18 cellular contexts compared by ENCODE assay signal in the genomic region with DNA sequence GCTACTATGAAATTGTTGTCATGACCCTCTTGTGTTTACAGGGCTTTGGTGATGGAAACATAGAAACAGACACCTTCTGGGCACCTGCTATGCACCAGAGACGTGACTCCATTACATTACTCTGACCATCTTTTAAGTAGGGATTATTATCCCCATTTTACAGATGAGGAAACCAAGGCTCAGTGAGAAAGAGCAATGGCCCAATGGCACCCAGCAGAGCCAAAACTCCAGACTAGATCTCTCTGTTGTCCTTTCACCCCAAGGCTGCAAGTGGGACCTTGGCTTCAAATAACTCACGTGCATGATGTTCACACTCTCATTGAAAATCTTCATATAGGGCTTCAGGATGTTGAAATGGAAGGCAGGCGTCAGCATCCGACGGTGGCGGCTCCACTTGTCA. TPM values are rescaled to one million over a fixed set of nuclear protein-coding genes. Genes with fewer than 3 reads are reported as not detected.
A peak's percentile ranks its signal among the peaks of the same experiment; 100 is the strongest.
DNase-seq lines count a peak whose midpoint lies in the region; TF ChIP-seq lines count a peak whose summit lies in the region.
"Had no signal": no experiment of that assay in that cellular context is flagged by ENCODE, and none has a peak within 500 bp of the region (broad histone marks: within the 10 kb centered on the region; RNA-seq: fewer than 3 reads in every experiment).

No MANE protein-coding gene starts in this region.

- no peaks in the 10 kb centered on the region for H3K4me1 Mint-ChIP-seq in activated CD4-positive, alpha-beta T cell treated with anti-CD3 and anti-CD28 coated beads, Interleukin-2, amount 10 ng/mL, durations not matched to agents 24 days and 14 days
- H3K4me1 Mint-ChIP-seq: B cell had no signal

- no peaks in the 10 kb centered on the region for H3K36me3 Mint-ChIP-seq in activated CD4-positive, alpha-beta T cell treated with anti-CD3 and anti-CD28 coated beads, Interleukin-2, amount 10 ng/mL, durations not matched to agents 24 days and 14 days (ENCODE audit: low read depth)
- H3K36me3 Mint-ChIP-seq: CD8-positive, alpha-beta T cell had no signal

- no peak overlapping the region for H3K27ac Mint-ChIP-seq in activated CD4-positive, alpha-beta T cell treated with anti-CD3 and anti-CD28 coated beads, Interleukin-2, amount 10 ng/mL, durations not matched to agents 24 days and 14 days
- H3K27ac Mint-ChIP-seq: B cell; CD4-positive, alpha-beta T cell; CD8-positive, alpha-beta T cell had no signal

- TF ChIP-seq EP300 in esophagus muscularis mucosa (IDR thresholded peaks at IDR 0.05), result no peak

- TF ChIP-seq POLR2A in esophagus muscularis mucosa (IDR thresholded peaks at IDR 0.05; ENCODE audit: low read depth), result no peak

- H3K36me3 ChIP-seq in Loucy (ENCODE audit: insufficient read depth, low read length) (no peaks in the 10 kb centered on the region), esophagus muscularis mucosa (no peaks in the 10 kb centered on the region)
- H3K36me3 ChIP-seq: BLaER1 treated with 17β-estradiol and CSF1 and Interleukin-3, amounts not matched to agents 10 nM and 100 nM had no signal

- H3K4me3 ChIP-seq in Loucy (ENCODE audit: low read length, poor library complexity, severe bottlenecking) (no peak overlapping the region), esophagus muscularis mucosa (no peak overlapping the region)
- H3K4me3 ChIP-seq: A549; BLaER1 treated with 17β-estradiol and CSF1 and Interleukin-3, amounts not matched to agents 10 nM and 100 nM had no signal

- H3K27me3 Mint-ChIP-seq in activated CD4-positive, alpha-beta T cell treated with anti-CD3 and anti-CD28 coated beads, Interleukin-2, amount 10 ng/mL, durations not matched to agents 24 days and 14 days, result no peaks in the 10 kb centered on the region

- no peaks in the 10 kb centered on the region for H3F3A ChIP-seq in Loucy (ENCODE audit: low read depth)

- no peak overlapping the region for H3K4me2 ChIP-seq in Loucy (ENCODE audit: low read depth, low read length, poor library complexity, severe bottlenecking)
- H3K4me2 ChIP-seq: A549; BLaER1 treated with 17β-estradiol and CSF1 and Interleukin-3, amounts not matched to agents 10 nM and 100 nM had no signal

- H3K27me3 ChIP-seq in Loucy (ENCODE audit: insufficient read depth, low read length, poor library complexity, severe bottlenecking) (no peaks in the 10 kb centered on the region), esophagus muscularis mucosa (peaks cover 0 to 36% (median 0%) of the 10 kb centered on the region in 4 donors)
- H3K27me3 ChIP-seq: BLaER1 treated with 17β-estradiol and CSF1 and Interleukin-3, amounts not matched to agents 10 nM and 100 nM had no signal

- no peak overlapping the region for H3K4me3 Mint-ChIP-seq in activated CD4-positive, alpha-beta T cell treated with anti-CD3 and anti-CD28 coated beads, Interleukin-2, amount 10 ng/mL, durations not matched to agents 24 days and 14 days
- H3K4me3 Mint-ChIP-seq: B cell; CD4-positive, alpha-beta T cell; CD8-positive, alpha-beta T cell had no signal

- no peaks in the 10 kb centered on the region for H3K9me2 ChIP-seq in Loucy (replicated peaks; ENCODE audit: low read depth, low read length)

- no peak overlapping the region for H2AFZ ChIP-seq in Loucy (ENCODE audit: low read length)

- WGBS in esophagus muscularis mucosa, result 72% methylated on average over 6 of the region's 6 CpGs

- H3K27ac ChIP-seq in esophagus muscularis mucosa (replicated peaks in 1 of 4), result no peak overlapping the region
- H3K27ac ChIP-seq: 22Rv1; A549; BLaER1 treated with 17β-estradiol and CSF1 and Interleukin-3, amounts not matched to agents 10 nM and 100 nM; C4-2B had no signal

- no peak for TF ChIP-seq CTCF in Loucy (conservative IDR thresholded peaks at IDR 0.05; ENCODE audit: low read length)
- no peak for TF ChIP-seq CTCF in esophagus muscularis mucosa (IDR thresholded peaks at IDR 0.05)

- H3K9ac ChIP-seq in Loucy (ENCODE audit: low read depth, low read length, poor library complexity, severe bottlenecking), result peak overlapping the region; percentile 23
- H3K9ac ChIP-seq: BLaER1 treated with 17β-estradiol and CSF1 and Interleukin-3, amounts not matched to agents 10 nM and 100 nM had no signal

- no peaks in the 10 kb centered on the region for H4K20me1 ChIP-seq in Loucy (ENCODE audit: insufficient read depth, low read length, poor library complexity, severe bottlenecking)
- H4K20me1 ChIP-seq: BLaER1 treated with 17β-estradiol and CSF1 and Interleukin-3, amounts not matched to agents 10 nM and 100 nM had no signal

- H3K4me1 ChIP-seq in Loucy (ENCODE audit: insufficient read depth, low read length, poor library complexity, severe bottlenecking), result peaks cover 15% of the 10 kb centered on the region
- H3K4me1 ChIP-seq in esophagus muscularis mucosa, result no peaks in the 10 kb centered on the region
- H3K4me1 ChIP-seq: A549, Caco-2 had no signal

- no peaks in the 10 kb centered on the region for H3K79me2 ChIP-seq in Loucy (ENCODE audit: insufficient read depth, low read length)

- H3K9me3 Mint-ChIP-seq in activated CD4-positive, alpha-beta T cell treated with anti-CD3 and anti-CD28 coated beads, Interleukin-2, amount 10 ng/mL, durations not matched to agents 24 days and 14 days, result no peaks in the 10 kb centered on the region
- H3K9me3 Mint-ChIP-seq: CD4-positive, alpha-beta T cell; CD8-positive, alpha-beta T cell had no signal

- intact Hi-C loops in activated CD4-positive, alpha-beta T cell treated with anti-CD3 and anti-CD28 coated beads, Interleukin-2, amount 10 ng/mL, durations not matched to agents 24 days and 14 days (cut with micrococcal nuclease), result no loop called here
- intact Hi-C loops in esophagus muscularis mucosa (cut with DNase I), result no loop called here

- H3K9me3 ChIP-seq in Loucy (ENCODE audit: insufficient read depth, low read depth, low read length) (no peaks in the 10 kb centered on the region), esophagus muscularis mucosa (no peaks in the 10 kb centered on the region)
- H3K9me3 ChIP-seq: A549; BLaER1 treated with 17β-estradiol and CSF1 and Interleukin-3, amounts not matched to agents 10 nM and 100 nM; Caco-2 had no signal

- peak; percentile 35 for DNase-seq in activated CD4-positive, alpha-beta T cell treated with anti-CD3 and anti-CD28 coated beads, Interleukin-2, amount 10 ng/mL, durations not matched to agents 24 days and 14 days
- DNase-seq in activated CD4-positive, alpha-beta T cell treated with anti-CD3 and anti-CD28 coated beads, Interleukin-2, amount 50 U/mL, for 48 hours, result no peak
- DNase-seq in esophagus muscularis mucosa (ENCODE audit: extremely low spot score) (peak; percentile 53), glomerular visceral epithelial cell (ENCODE audit: extremely low spot score) (no peak)
- DNase-seq: AML-193; Caco-2; Calu3; CD4-positive, alpha-beta T cell; CD8-positive, alpha-beta T cell; DMS79 treated with DMSO at 0.1 percent for 48 hours; GF-D8 had no signal

RNA-seq across cellular contexts. Expression of gene CYP4F2, which starts 5.9 kb away (rescaled TPM):
- not detected in 2 replicates for total RNA-seq in activated CD4-positive, alpha-beta T cell treated with anti-CD3 and anti-CD28 coated beads, Interleukin-2, amount 10 ng/mL, durations not matched to agents 24 days and 14 days
- total RNA-seq in esophagus muscularis mucosa, result not detected
- total RNA-seq: B cell; Caco-2; Calu3; CD4-positive, alpha-beta T cell; CD8-positive, alpha-beta T cell had no signal

RNA-seq across cellular contexts. Expression of gene CYP4F11, which starts 42.3 kb away (rescaled TPM):
- total RNA-seq in activated CD4-positive, alpha-beta T cell treated with anti-CD3 and anti-CD28 coated beads, Interleukin-2, amount 10 ng/mL, durations not matched to agents 24 days and 14 days, result not detected in 2 replicates
- under 1 TPM in 2 of 4 donors, not detected in 2; 0.32 to 0.66 TPM for total RNA-seq in esophagus muscularis mucosa
- total RNA-seq: B cell; Caco-2; CD4-positive, alpha-beta T cell; CD8-positive, alpha-beta T cell had no signal

RNA-seq across cellular contexts. Expression of gene OR10H4, which starts 56.8 kb away (rescaled TPM):
- total RNA-seq in activated CD4-positive, alpha-beta T cell treated with anti-CD3 and anti-CD28 coated beads, Interleukin-2, amount 10 ng/mL, durations not matched to agents 24 days and 14 days, result not detected in 2 replicates
- not detected for total RNA-seq in esophagus muscularis mucosa
- total RNA-seq: A172; B cell; Caco-2; Calu3; CD4-positive, alpha-beta T cell; CD8-positive, alpha-beta T cell had no signal

Comparison
In these comparisons a context has a peak if more than half of its experiments do, and no peak if none do; other contexts are left out.
1. DNase-seq: peak in activated CD4-positive, alpha-beta T cell treated with anti-CD3 and anti-CD28 coated beads, Interleukin-2, amount 10 ng/mL, durations not matched to agents 24 days and 14 days (single experiment) and esophagus muscularis mucosa (single experiment); none in activated CD4-positive, alpha-beta T cell treated with anti-CD3 and anti-CD28 coated beads, Interleukin-2, amount 50 U/mL, for 48 hours (0 of 2) and glomerular visceral epithelial cell (single experiment).